Comparison of ENCODE assay signal across 8 cellular contexts in the genomic region with DNA sequence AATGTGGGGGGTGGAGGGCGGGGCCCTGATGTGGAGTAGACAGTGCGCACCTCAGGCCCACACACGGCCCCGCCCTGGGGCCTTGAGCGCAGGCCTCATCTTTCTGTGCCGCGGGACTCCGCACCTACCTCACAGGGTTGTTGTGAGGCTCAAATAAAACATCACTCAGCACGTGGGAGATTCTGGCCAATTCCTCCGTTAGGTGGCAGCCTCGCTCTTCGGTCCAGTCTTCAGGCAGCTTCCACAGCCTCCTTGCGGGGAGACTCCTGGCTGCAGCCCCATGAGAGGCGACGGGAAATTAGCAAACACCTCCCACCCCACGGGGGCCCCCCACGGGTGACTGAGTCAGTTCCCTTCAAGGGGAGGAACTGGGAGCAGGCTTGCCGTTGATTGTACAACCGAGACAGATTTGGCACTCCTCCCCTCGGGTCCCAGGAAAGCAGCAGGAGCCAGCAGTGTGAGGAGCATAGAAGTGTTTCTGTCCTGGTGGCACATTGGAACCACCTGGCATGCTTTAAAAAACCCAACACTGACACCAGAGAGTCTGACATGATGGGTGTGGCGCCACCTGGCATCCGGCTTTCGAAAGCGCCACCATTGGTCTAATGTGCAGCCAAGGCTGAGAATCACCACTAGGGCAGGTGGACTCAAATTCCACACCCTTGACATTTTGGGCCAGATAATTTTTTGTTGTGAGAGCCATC. TPM values are rescaled to one million over a fixed set of nuclear protein-coding genes. Genes with fewer than 3 reads are reported as not detected.
DNase-seq lines count a peak whose midpoint lies in the region; ATAC-seq and TF ChIP-seq lines count a peak whose summit lies in the region.
"Had no signal": no experiment of that assay in that cellular context is flagged by ENCODE, and none has a peak within 500 bp of the region (broad histone marks: within the 10 kb centered on the region; RNA-seq: fewer than 3 reads in every experiment).

No MANE protein-coding gene starts in this region.

- peak; percentile 42 for TF ChIP-seq CTCF in GM10266 (IDR thresholded peaks at IDR 0.05; ENCODE audit: control insufficient read depth, insufficient read depth, low read depth, missing control alignments)
- peak; percentile 35 for TF ChIP-seq CTCF in smooth muscle cell (IDR thresholded peaks at IDR 0.05; ENCODE audit: borderline replicate concordance, insufficient read depth, poor library complexity, severe bottlenecking)

- H3K27me3 ChIP-seq in adipocyte (replicated peaks; ENCODE audit: control insufficient read depth, insufficient read depth, low read length) = no peaks in the 10 kb centered on the region
- H3K27me3 ChIP-seq in smooth muscle cell (ENCODE audit: low read depth) = no peaks in the 10 kb centered on the region

- WGBS in smooth muscle cell (ENCODE audit: low lambda C conversion rate) = 78% methylated on average over 23 of the region's 24 CpGs

- no peak overlapping the region for H3K4me2 ChIP-seq in smooth muscle cell

- ATAC-seq in HG03442 (IDR thresholded peaks at IDR 0.05; ENCODE audit: unreplicated experiment) = no peak
- ATAC-seq in GM21619 (IDR thresholded peaks at IDR 0.05; ENCODE audit: unreplicated experiment) = no peak
- ATAC-seq: naive thymus-derived CD8-positive, alpha-beta T cell had no signal

- H3K4me1 ChIP-seq in adipocyte (ENCODE audit: control insufficient read depth, insufficient read depth, low read length) = peaks cover 17% of the 10 kb centered on the region
- H3K4me1 ChIP-seq in smooth muscle cell (ENCODE audit: low read depth) = no peaks in the 10 kb centered on the region

- no peak overlapping the region for H3K27ac ChIP-seq in smooth muscle cell (ENCODE audit: low read depth)

- no peak overlapping the region for H2AFZ ChIP-seq in smooth muscle cell (ENCODE audit: low read depth)

- H4K20me1 ChIP-seq in smooth muscle cell (ENCODE audit: low read depth) = no peaks in the 10 kb centered on the region

- H3K9me3 ChIP-seq in adipocyte (ENCODE audit: control insufficient read depth, low read length) (no peaks in the 10 kb centered on the region), smooth muscle cell (replicated peaks; ENCODE audit: low read depth) (no peaks in the 10 kb centered on the region)

- H3K36me3 ChIP-seq in adipocyte (ENCODE audit: control insufficient read depth, insufficient read depth, low read length, severe bottlenecking) (no peaks in the 10 kb centered on the region), smooth muscle cell (ENCODE audit: low read depth) (no peaks in the 10 kb centered on the region)

- H3K9ac ChIP-seq in adipocyte (ENCODE audit: low read length) (no peak overlapping the region), smooth muscle cell (ENCODE audit: low read depth) (no peak overlapping the region)

- no peaks in the 10 kb centered on the region for H3K79me2 ChIP-seq in smooth muscle cell (ENCODE audit: low read depth)

- H3K4me3 ChIP-seq in adipocyte (ENCODE audit: low read length) = no peak overlapping the region
- no peak overlapping the region for H3K4me3 ChIP-seq in smooth muscle cell

- H3F3A ChIP-seq in smooth muscle cell (ENCODE audit: low read depth) = no peaks in the 10 kb centered on the region

- DNase-seq in GM10266 (ENCODE audit: extremely low spot score) (no peak), NCI-H2029 treated with DMSO at 0.1 percent for 48 hours (lab: John Stamatoyannopoulos, UW) (peak; percentile 37), adipocyte (ENCODE audit: low read depth) (peak; percentile 77), hepatic stellate cell (ENCODE audit: low spot score) (peak; percentile 59), smooth muscle cell (lab: John Stamatoyannopoulos, UW; ENCODE audit: unreplicated experiment) (no peak)

RNA-seq across cellular contexts. Expression of a gene that starts 7.6 kb away (rescaled TPM):
- 1.7 and 2.9 TPM in 2 replicates for total RNA-seq in smooth muscle cell
- 2.2 and 2.8 TPM in 2 replicates for polyA plus RNA-seq in smooth muscle cell

RNA-seq across cellular contexts. Expression of a gene that starts 17.3 kb away (rescaled TPM):
- 2.9 and 3.1 TPM in 2 replicates for total RNA-seq in smooth muscle cell
- polyA plus RNA-seq in smooth muscle cell = 9.4 and 12.2 TPM in 2 replicates

Comparison
In these comparisons a context has a peak if more than half of its experiments do, and no peak if none do; other contexts are left out.
1. DNase-seq: peak in NCI-H2029 treated with DMSO at 0.1 percent for 48 hours (single experiment), adipocyte (single experiment) and hepatic stellate cell (single experiment); none in GM10266 (single experiment) and smooth muscle cell (single experiment).